In the genomic region with DNA sequence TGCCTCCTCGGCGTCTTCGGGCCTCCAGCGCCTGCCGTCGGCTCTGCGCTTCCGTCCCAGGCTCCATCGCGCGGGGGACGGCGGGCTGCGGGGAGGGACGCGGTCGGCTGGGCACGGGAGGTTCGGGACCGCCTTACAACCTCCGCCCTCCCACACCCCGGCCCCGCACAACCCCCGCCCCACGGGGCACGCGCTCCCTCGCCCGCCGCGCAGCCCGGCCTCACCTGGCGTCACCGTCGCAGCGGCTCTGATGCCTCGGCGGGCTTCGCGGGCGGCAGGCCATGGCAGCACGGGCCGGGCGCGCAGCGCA, we compare ENCODE assay signal across 8 cellular contexts. TPM values are rescaled to one million over a fixed set of nuclear protein-coding genes. Genes with fewer than 3 reads are reported as not detected.
A peak's percentile ranks its signal among the peaks of the same experiment; 100 is the strongest.
DNase-seq lines count a peak whose midpoint lies in the region; ATAC-seq and TF ChIP-seq lines count a peak whose summit lies in the region.

No MANE protein-coding gene starts in this region.

- H3K36me3 Mint-ChIP-seq in mesothelial cell of epicardium: peaks cover 9% of the 10 kb centered on the region

- intact Hi-C loops in body of pancreas (cut with DNase I): no loop called here
- intact Hi-C loops in lower lobe of right lung (cut with DNase I): no loop called here

- ATAC-seq in HG03460 (IDR thresholded peaks at IDR 0.05; ENCODE audit: unreplicated experiment) (peak; percentile 13), body of pancreas (peak; percentile 23), lower lobe of right lung (peak; percentile 42 to 53)

- no peaks in the 10 kb centered on the region for H3K36me3 ChIP-seq in body of pancreas (replicated peaks in 1 of 2; ENCODE audit: insufficient read depth in 1 of 2, low read depth in 2 of 2)
- H3K36me3 ChIP-seq in lower lobe of right lung: peaks cover 28% of the 10 kb centered on the region

- H3K4me3 Mint-ChIP-seq in mesothelial cell of epicardium: no peak overlapping the region

- no peaks in the 10 kb centered on the region for H3K9me3 Mint-ChIP-seq in mesothelial cell of epicardium

- in situ Hi-C loops in GM13977 (cut with MboI; ENCODE audit: low pct_unique_long_range_greater_than_20kb, low sequenced_read_pairs, unreplicated experiment): no loop called here

- peaks cover 41% of the 10 kb centered on the region for H3K4me1 Mint-ChIP-seq in mesothelial cell of epicardium

- peak overlapping the region; percentile 75 to 77 for H3K4me3 ChIP-seq in body of pancreas
- H3K4me3 ChIP-seq in lower lobe of right lung: peak overlapping the region; percentile 95

- H3K27ac Mint-ChIP-seq in mesothelial cell of epicardium: no peak overlapping the region

- DNase-seq in GM13977 (ENCODE audit: low spot score): peak; percentile 56
- no peak for DNase-seq in body of pancreas
- DNase-seq in lower lobe of right lung: no peak
- no peak for DNase-seq in mesothelial cell of epicardium (ENCODE audit: low spot score in 2 of 2, unreplicated experiment in 2 of 2)
- no peak for DNase-seq in NCI-H1048 (lab: John Stamatoyannopoulos, UW)
- DNase-seq in activated CD4-positive, alpha-beta T cell treated with anti-CD3 and anti-CD28 coated beads, Interleukin-2, amount 50 U/mL, for 48 hours: no peak
- no peak for DNase-seq in CD1c-positive myeloid dendritic cell (ENCODE audit: extremely low spot score)

- H3K4me1 ChIP-seq in body of pancreas (peaks cover 65% of the 10 kb centered on the region), lower lobe of right lung (peaks cover 65% of the 10 kb centered on the region)

- TF ChIP-seq CTCF in GM13977 (IDR thresholded peaks at IDR 0.05; ENCODE audit: extremely low read depth, insufficient read depth, missing control alignments) (no peak), body of pancreas (IDR thresholded peaks at IDR 0.05) (no peak), lower lobe of right lung (IDR thresholded peaks at IDR 0.05) (no peak), mesothelial cell of epicardium (IDR thresholded peaks at IDR 0.05; ENCODE audit: unreplicated experiment) (no peak)

- H3K27me3 ChIP-seq in body of pancreas (no peaks in the 10 kb centered on the region), lower lobe of right lung (ENCODE audit: low read depth) (no peaks in the 10 kb centered on the region)

- TF ChIP-seq POLR2A in body of pancreas (IDR thresholded peaks at IDR 0.05): no peak

- no peaks in the 10 kb centered on the region for H3K27me3 Mint-ChIP-seq in mesothelial cell of epicardium (ENCODE audit: low read depth)

- 0% methylated on average over 14 to 18 of the region's 46 CpGs for WGBS in body of pancreas, 2 donors

- H3K9me3 ChIP-seq in body of pancreas (no peaks in the 10 kb centered on the region), lower lobe of right lung (no peaks in the 10 kb centered on the region)

- peak overlapping the region; percentile 82 to 100 (median 100) for H3K27ac ChIP-seq in body of pancreas
- H3K27ac ChIP-seq in lower lobe of right lung: peak overlapping the region; percentile 99

RNA-seq across cellular contexts. Expression of a gene that starts 0.3 kb away (rescaled TPM):
- total RNA-seq in body of pancreas (10 to 100 TPM; 23.7 to 26.2 TPM), lower lobe of right lung (31.6 TPM), mesothelial cell of epicardium (45.8 to 50.6 TPM (median 49.8 TPM) in 3 replicates)

RNA-seq across cellular contexts. Expression of a gene that starts 9.3 kb away (rescaled TPM):
- total RNA-seq in body of pancreas (10 to 100 TPM; 26.7 to 53.1 TPM), lower lobe of right lung (30.9 TPM), mesothelial cell of epicardium (36.0 to 37.8 TPM (median 37.3 TPM) in 3 replicates)

RNA-seq across cellular contexts. Expression of a gene that starts 9.5 kb away (rescaled TPM):
- total RNA-seq in body of pancreas: 1 to 10 TPM; 5.7 to 8.9 TPM
- 19.3 TPM for total RNA-seq in lower lobe of right lung
- 38.9 to 45.3 TPM (median 44.4 TPM) in 3 replicates for total RNA-seq in mesothelial cell of epicardium

RNA-seq across cellular contexts. Expression of a gene that starts 27.7 kb away (rescaled TPM):
- total RNA-seq in body of pancreas (1 to 10 TPM in 1 of 2 donors, under 1 TPM in 1; 0.66 to 2.3 TPM), lower lobe of right lung (1.7 TPM), mesothelial cell of epicardium (7.2 to 10.5 TPM (median 7.6 TPM) in 3 replicates)
